ENCODE assay signal across 19 cellular contexts in genomic region chr17:13953871-13954270, GRCh38.
"Had no signal": no experiment of that assay in that cellular context is flagged by ENCODE, and none has a peak within 500 bp of the region (broad histone marks: within the 10 kb centered on the region; RNA-seq: fewer than 3 reads in every experiment).

No MANE protein-coding gene starts in this region.

- H3K27me3 Mint-ChIP-seq: activated CD8-positive, alpha-beta memory T cell treated with anti-CD3 and anti-CD28 coated beads, Interleukin-2, amount 10 ng/mL, durations not matched to agents 7 days and 5 days; activated naive CD8-positive, alpha-beta T cell; activated T-cell treated with anti-CD3 and anti-CD28 coated beads, Interleukin-2, amount 50 U/mL, for 24 hours; naive thymus-derived CD4-positive, alpha-beta T cell had no signal

- H3K36me3 ChIP-seq: esophagus squamous epithelium, neutrophil, tibial artery, vagina had no signal

- H3K27ac Mint-ChIP-seq: activated CD8-positive, alpha-beta memory T cell treated with anti-CD3 and anti-CD28 coated beads, Interleukin-2, amount 10 ng/mL, durations not matched to agents 7 days and 5 days; activated naive CD8-positive, alpha-beta T cell; activated T-cell treated with anti-CD3 and anti-CD28 coated beads, Interleukin-2, amount 50 U/mL, for 24 hours; naive thymus-derived CD4-positive, alpha-beta T cell; stimulated activated effector memory CD8-positive, alpha-beta T cell treated with anti-CD3 and anti-CD28 coated beads, Interleukin-12 subunit alpha, Interleukin-12 subunit beta, amount 100 ng/mL, for 72 hours; T-helper 2 cell treated with Interferon-gamma antibody and Interleukin-4, amounts not matched to agents 5 μg/mL and 100 μg/mL, for 36 hours had no signal

- H3K9me3 ChIP-seq: esophagus squamous epithelium, neutrophil, tibial artery, vagina had no signal

- ATAC-seq: activated CD8-positive, alpha-beta memory T cell treated with anti-CD3 and anti-CD28 coated beads, Interleukin-2, amount 10 ng/mL, durations not matched to agents 7 days and 5 days; left colon; naive thymus-derived CD4-positive, alpha-beta T cell; stimulated activated effector memory CD8-positive, alpha-beta T cell treated with anti-CD3 and anti-CD28 coated beads, Interleukin-12 subunit alpha, Interleukin-12 subunit beta, amount 100 ng/mL, for 72 hours had no signal

- H3K9me3 Mint-ChIP-seq: activated T-cell treated with anti-CD3 and anti-CD28 coated beads, Interleukin-2, amount 50 U/mL, for 24 hours; naive thymus-derived CD4-positive, alpha-beta T cell; stimulated activated effector memory CD8-positive, alpha-beta T cell treated with anti-CD3 and anti-CD28 coated beads, Interleukin-12 subunit alpha, Interleukin-12 subunit beta, amount 100 ng/mL, for 72 hours; T-helper 2 cell treated with Interferon-gamma antibody and Interleukin-4, amounts not matched to agents 5 μg/mL and 100 μg/mL, for 36 hours had no signal

- FAIRE-seq: bronchial epithelial cell had no signal

- H3K4me3 ChIP-seq: esophagus squamous epithelium, lung, tibial artery, vagina had no signal

- H3K4me1 ChIP-seq: tibial artery, vagina had no signal

- H3K36me3 Mint-ChIP-seq: activated CD8-positive, alpha-beta memory T cell treated with anti-CD3 and anti-CD28 coated beads, Interleukin-2, amount 10 ng/mL, durations not matched to agents 7 days and 5 days; stimulated activated effector memory CD8-positive, alpha-beta T cell treated with anti-CD3 and anti-CD28 coated beads, Interleukin-12 subunit alpha, Interleukin-12 subunit beta, amount 100 ng/mL, for 72 hours had no signal

- DNase-seq: activated CD4-positive, alpha-beta T cell treated with anti-CD3 and anti-CD28 coated beads, Interleukin-2, amount 50 U/mL, for 4 hours; activated CD4-positive, CD25-positive, alpha-beta regulatory T cell treated with anti-CD3 and anti-CD28 coated beads, Interleukin-2, amount 50 U/mL, for 72 hours; activated CD8-positive, alpha-beta memory T cell treated with anti-CD3 and anti-CD28 coated beads, Interleukin-2, amount 10 ng/mL, durations not matched to agents 7 days and 5 days; activated gamma-delta T cell; activated T-cell treated with anti-CD3 and anti-CD28 coated beads, Interleukin-2, amount 50 U/mL, for 24 hours; anterior cingulate cortex; esophagus squamous epithelium; hypothalamus; left colon; naive thymus-derived CD4-positive, alpha-beta T cell; retina; tibial artery had no signal

- H3K4me3 Mint-ChIP-seq: activated CD8-positive, alpha-beta memory T cell treated with anti-CD3 and anti-CD28 coated beads, Interleukin-2, amount 10 ng/mL, durations not matched to agents 7 days and 5 days; activated naive CD8-positive, alpha-beta T cell; activated T-cell treated with anti-CD3 and anti-CD28 coated beads, Interleukin-2, amount 50 U/mL, for 24 hours; naive thymus-derived CD4-positive, alpha-beta T cell; stimulated activated effector memory CD8-positive, alpha-beta T cell treated with anti-CD3 and anti-CD28 coated beads, Interleukin-12 subunit alpha, Interleukin-12 subunit beta, amount 100 ng/mL, for 72 hours; T-helper 2 cell treated with Interferon-gamma antibody and Interleukin-4, amounts not matched to agents 5 μg/mL and 100 μg/mL, for 36 hours had no signal

- H3K27ac ChIP-seq: esophagus squamous epithelium, neutrophil, tibial artery, vagina had no signal

- H3K27me3 ChIP-seq: esophagus squamous epithelium, neutrophil, tibial artery, vagina had no signal

- H3K4me1 Mint-ChIP-seq: activated CD8-positive, alpha-beta memory T cell treated with anti-CD3 and anti-CD28 coated beads, Interleukin-2, amount 10 ng/mL, durations not matched to agents 7 days and 5 days; stimulated activated effector memory CD8-positive, alpha-beta T cell treated with anti-CD3 and anti-CD28 coated beads, Interleukin-12 subunit alpha, Interleukin-12 subunit beta, amount 100 ng/mL, for 72 hours had no signal
